Comparison of ENCODE assay signal across 33 cellular contexts in the genomic region with DNA sequence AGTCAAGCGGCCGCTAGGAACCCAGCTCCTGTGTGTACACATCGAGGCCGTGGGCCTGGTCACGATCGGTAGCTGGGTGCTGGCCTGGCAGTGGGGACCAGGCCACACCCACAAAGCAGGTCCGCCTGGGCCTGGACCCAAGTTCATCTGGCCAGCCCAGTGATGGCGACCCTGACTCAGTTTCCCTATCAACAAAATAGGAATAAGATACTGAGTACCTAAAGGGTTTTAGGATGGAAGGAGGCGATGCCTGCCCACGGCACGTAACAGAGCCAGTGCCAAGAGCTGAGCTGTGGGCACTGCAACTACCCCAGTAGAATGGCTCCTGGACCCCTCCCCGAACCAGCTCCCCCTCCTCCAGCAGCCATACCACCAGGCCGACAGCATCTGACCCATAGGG.
DNase-seq lines count a peak whose midpoint lies in the region; ATAC-seq, FAIRE-seq and TF ChIP-seq lines count a peak whose summit lies in the region.
"Had no signal": no experiment of that assay in that cellular context is flagged by ENCODE, and none has a peak within 500 bp of the region (broad histone marks: within the 10 kb centered on the region; RNA-seq: fewer than 3 reads in every experiment).

No MANE protein-coding gene starts in this region.

- H3K4me3 ChIP-seq in kidney (ENCODE audit: low read length in 2 of 2): no peak overlapping the region
- no peak overlapping the region for H3K4me3 ChIP-seq in lower lobe of right lung
- H3K4me3 ChIP-seq: A549; BLaER1; BLaER1 treated with 17β-estradiol and CSF1 and Interleukin-3, amounts not matched to agents 10 nM and 100 nM had no signal

- H3K4me1 ChIP-seq in kidney (ENCODE audit: control insufficient read depth in 1 of 2, insufficient read depth in 1 of 2, low read depth in 1 of 2, low read length in 2 of 2): no peaks in the 10 kb centered on the region
- no peaks in the 10 kb centered on the region for H3K4me1 ChIP-seq in lower lobe of right lung
- H3K4me1 ChIP-seq: A549; BE2C; BLaER1; BLaER1 treated with 17β-estradiol and CSF1 and Interleukin-3, amounts not matched to agents 10 nM and 100 nM; Caco-2 had no signal

- no peak overlapping the region for H3K4me3 Mint-ChIP-seq in osteocyte (ENCODE audit: unreplicated experiment)
- H3K4me3 Mint-ChIP-seq: B cell; CD14-positive monocyte; CD4-positive, alpha-beta memory T cell; CD4-positive, alpha-beta T cell; CD4-positive, CD25-positive, alpha-beta regulatory T cell; CD8-positive, alpha-beta memory T cell; CD8-positive, alpha-beta T cell had no signal

- TF ChIP-seq CTCF in kidney (IDR thresholded peaks at IDR 0.05; ENCODE audit: borderline replicate concordance, extremely low read depth, insufficient read depth) (no peak), osteocyte (IDR thresholded peaks at IDR 0.05) (no peak), lower lobe of right lung (IDR thresholded peaks at IDR 0.05) (no peak)

- H3K36me3 Mint-ChIP-seq in osteocyte (ENCODE audit: unreplicated experiment): no peaks in the 10 kb centered on the region
- H3K36me3 Mint-ChIP-seq: CD14-positive monocyte; CD4-positive, alpha-beta memory T cell; CD4-positive, CD25-positive, alpha-beta regulatory T cell; CD8-positive, alpha-beta memory T cell; CD8-positive, alpha-beta T cell had no signal

- H3K27ac ChIP-seq in kidney (ENCODE audit: low read depth in 2 of 2, low read length in 2 of 2) (no peak overlapping the region), lower lobe of right lung (no peak overlapping the region)
- H3K27ac ChIP-seq: 22Rv1; A549; BLaER1; BLaER1 treated with 17β-estradiol and CSF1 and Interleukin-3, amounts not matched to agents 10 nM and 100 nM; C4-2B had no signal

- no peaks in the 10 kb centered on the region for H3K27me3 Mint-ChIP-seq in osteocyte (ENCODE audit: unreplicated experiment)
- H3K27me3 Mint-ChIP-seq: B cell; CD4-positive, alpha-beta memory T cell; CD4-positive, alpha-beta T cell; CD4-positive, CD25-positive, alpha-beta regulatory T cell; CD8-positive, alpha-beta memory T cell had no signal

- no peak for FAIRE-seq in kidney (lab: Jason Lieb, UNC)
- FAIRE-seq: A204.1, A549, D721Med had no signal

- H3K27ac Mint-ChIP-seq in osteocyte (ENCODE audit: unreplicated experiment): no peak overlapping the region
- H3K27ac Mint-ChIP-seq: B cell; CD14-positive monocyte; CD4-positive, alpha-beta memory T cell; CD4-positive, alpha-beta T cell; CD4-positive, CD25-positive, alpha-beta regulatory T cell; CD8-positive, alpha-beta memory T cell; CD8-positive, alpha-beta T cell had no signal

- no peak for ATAC-seq in lower lobe of right lung
- ATAC-seq: A549; CD8-positive, alpha-beta T cell had no signal

- intact Hi-C loops in kidney (cut with DNase I) (no loop called here), lower lobe of right lung (cut with DNase I) (no loop called here)

- no peak overlapping the region for H3K9ac ChIP-seq in kidney (ENCODE audit: low read length in 2 of 2)
- H3K9ac ChIP-seq: BLaER1; BLaER1 treated with 17β-estradiol and CSF1 and Interleukin-3, amounts not matched to agents 10 nM and 100 nM had no signal

- H3K9me3 ChIP-seq in kidney (ENCODE audit: control insufficient read depth in 1 of 2, low read length in 2 of 2): no peaks in the 10 kb centered on the region
- no peaks in the 10 kb centered on the region for H3K9me3 ChIP-seq in lower lobe of right lung
- H3K9me3 ChIP-seq: A549, BE2C had no signal

- H3K4me1 Mint-ChIP-seq in osteocyte (ENCODE audit: unreplicated experiment): no peaks in the 10 kb centered on the region
- H3K4me1 Mint-ChIP-seq: B cell; CD14-positive monocyte; CD4-positive, alpha-beta memory T cell; CD4-positive, CD25-positive, alpha-beta regulatory T cell; CD8-positive, alpha-beta memory T cell had no signal

- H3K9me3 Mint-ChIP-seq in osteocyte (ENCODE audit: unreplicated experiment): peaks cover 4% of the 10 kb centered on the region
- H3K9me3 Mint-ChIP-seq: CD4-positive, alpha-beta T cell; CD4-positive, CD25-positive, alpha-beta regulatory T cell; CD8-positive, alpha-beta memory T cell; CD8-positive, alpha-beta T cell had no signal

- H3K36me3 ChIP-seq in kidney (ENCODE audit: control insufficient read depth in 1 of 2, insufficient read depth in 2 of 2, low read length in 2 of 2): no peaks in the 10 kb centered on the region
- H3K36me3 ChIP-seq in lower lobe of right lung: no peaks in the 10 kb centered on the region
- H3K36me3 ChIP-seq: BE2C; BLaER1; BLaER1 treated with 17β-estradiol and CSF1 and Interleukin-3, amounts not matched to agents 10 nM and 100 nM had no signal

- H3K27me3 ChIP-seq in lower lobe of right lung (ENCODE audit: low read depth): no peaks in the 10 kb centered on the region
- H3K27me3 ChIP-seq: BE2C; BLaER1; BLaER1 treated with 17β-estradiol and CSF1 and Interleukin-3, amounts not matched to agents 10 nM and 100 nM had no signal

- DNase-seq in kidney (peak; percentile 64), osteocyte (ENCODE audit: extremely low spot score, unreplicated experiment) (peak; percentile 78), NCI-H2227 (lab: John Stamatoyannopoulos, UW; ENCODE audit: unreplicated experiment) (no peak), lower lobe of right lung (no peak)
- DNase-seq: 8988T; ACHN; AML-193; BE2C; C1 segment of cervical spinal cord; Caco-2; Calu3; CD4-positive, alpha-beta memory T cell; CD4-positive, alpha-beta T cell; CD4-positive, CD25-positive, alpha-beta regulatory T cell; CD8-positive, alpha-beta memory T cell; CD8-positive, alpha-beta T cell; COR-L47; DMS 273 treated with DMSO at 0.1 percent for 48 hours; DMS153; DMS53; DMS79; DMS79 treated with DMSO at 0.1 percent for 48 hours; DND-41; EL had no signal

Comparison
In these comparisons a context has a peak if more than half of its experiments do, and no peak if none do; other contexts are left out.
1. DNase-seq: peak in kidney (single experiment) and osteocyte (single experiment); none in NCI-H2227 (single experiment) and lower lobe of right lung (single experiment).